2 cellular contexts compared by ENCODE assay signal in the genomic region with DNA sequence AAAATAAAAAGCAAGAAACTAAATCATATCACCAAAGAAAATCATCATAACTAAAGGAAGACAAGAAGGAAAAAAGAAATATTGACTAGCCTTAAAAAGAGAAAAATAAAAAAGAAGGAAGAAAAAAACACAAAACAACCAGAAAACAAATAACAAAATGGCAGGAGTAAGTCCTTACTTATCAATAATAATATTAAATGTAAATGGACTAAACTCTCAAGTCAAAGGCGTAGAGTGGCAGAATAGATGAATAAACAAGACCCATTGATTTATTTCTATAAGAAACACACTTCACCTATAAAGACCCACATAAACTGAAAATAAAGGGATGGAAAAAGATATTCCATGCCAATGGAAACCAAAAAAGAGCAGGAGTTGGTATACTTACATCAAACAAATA. TPM values are rescaled to one million over a fixed set of nuclear protein-coding genes. Genes with fewer than 3 reads are reported as not detected.
"Had no signal": no experiment of that assay in that cellular context is flagged by ENCODE, and none has a peak within 500 bp of the region (broad histone marks: within the 10 kb centered on the region; RNA-seq: fewer than 3 reads in every experiment).

No MANE protein-coding gene starts in this region.

RNA-seq across cellular contexts. Expression of a gene that starts 40.9 kb away (rescaled TPM):
- total RNA-seq: G401, GM12878 had no signal
- polyA plus RNA-seq: GM12878 had no signal
